10 cellular contexts compared by ENCODE assay signal in genomic region chr10:77163670-77164348, GRCh38.
DNase-seq lines count a peak whose midpoint lies in the region; ATAC-seq and TF ChIP-seq lines count a peak whose summit lies in the region.
"Had no signal": no experiment of that assay in that cellular context is flagged by ENCODE, and none has a peak within 500 bp of the region (broad histone marks: within the 10 kb centered on the region; RNA-seq: fewer than 3 reads in every experiment).

No MANE protein-coding gene starts in this region.

- no peak overlapping the region for H3K27ac Mint-ChIP-seq in stimulated activated memory B cell treated with anti-CD40 and anti-IgM and Interleukin-4, amounts not matched to agents 10 μg/mL and 1 μg/mL and 100 μg/mL, for 72 hours
- H3K27ac Mint-ChIP-seq: stimulated activated naive CD8-positive, alpha-beta T cell treated with anti-CD3 and anti-CD28 coated beads, Interleukin-15, Interleukin-2, amounts not matched to agents 100 ng/mL and 50 ng/mL, for 24 hours had no signal

- no peaks in the 10 kb centered on the region for H3K36me3 Mint-ChIP-seq in stimulated activated memory B cell treated with anti-CD40 and anti-IgM and Interleukin-4, amounts not matched to agents 10 μg/mL and 1 μg/mL and 100 μg/mL, for 72 hours

- no peak overlapping the region for H3K4me3 ChIP-seq in HEK293 (ENCODE audit: low read depth, low read length)
- H3K4me3 ChIP-seq in vagina = no peak overlapping the region

- intact Hi-C loops in vagina (cut with DNase I) = loop anchor here (10.0 kb wide), 1 partner anchor 551 kb away; no protein-coding TSS in a partner anchor

- H3K27me3 ChIP-seq in vagina = no peaks in the 10 kb centered on the region

- H3K27me3 Mint-ChIP-seq in stimulated activated memory B cell treated with anti-CD40 and anti-IgM and Interleukin-4, amounts not matched to agents 10 μg/mL and 1 μg/mL and 100 μg/mL, for 72 hours = peaks cover 6% of the 10 kb centered on the region

- TF ChIP-seq POLR2A in vagina (IDR thresholded peaks at IDR 0.05) = no peak

- CTCF ChIA-PET in HEK293 (lab: Yijun Ruan, JAX) = interaction anchor here (0.6 to 21.6 kb wide), 15 partner anchors 10 to 1727 kb away, joined by 3 to 512 read pairs (median 4); partner anchors contain the start of gene KCNMA1

- H3K9me3 Mint-ChIP-seq in stimulated activated memory B cell treated with anti-CD40 and anti-IgM and Interleukin-4, amounts not matched to agents 10 μg/mL and 1 μg/mL and 100 μg/mL, for 72 hours = no peaks in the 10 kb centered on the region
- H3K9me3 Mint-ChIP-seq: stimulated activated naive CD8-positive, alpha-beta T cell treated with anti-CD3 and anti-CD28 coated beads, Interleukin-15, Interleukin-2, amounts not matched to agents 100 ng/mL and 50 ng/mL, for 24 hours had no signal

- POLR2A ChIA-PET in HEK293 (lab: Yijun Ruan, JAX) = no interaction called here

- no peak overlapping the region for H3K4me3 Mint-ChIP-seq in stimulated activated memory B cell treated with anti-CD40 and anti-IgM and Interleukin-4, amounts not matched to agents 10 μg/mL and 1 μg/mL and 100 μg/mL, for 72 hours
- H3K4me3 Mint-ChIP-seq: stimulated activated naive CD8-positive, alpha-beta T cell treated with anti-CD3 and anti-CD28 coated beads, Interleukin-15, Interleukin-2, amounts not matched to agents 100 ng/mL and 50 ng/mL, for 24 hours had no signal

- no peaks in the 10 kb centered on the region for H3K9me3 ChIP-seq in HEK293 (ENCODE audit: control insufficient read depth, insufficient read depth, low read depth, low read length)
- no peaks in the 10 kb centered on the region for H3K9me3 ChIP-seq in vagina

- H3K4me1 ChIP-seq in HEK293 (ENCODE audit: control insufficient read depth, insufficient read depth, low read length) (peaks cover 4% of the 10 kb centered on the region; the same call in 1 of the 2 replicates), vagina (peaks cover 52% of the 10 kb centered on the region)

- H3K27ac ChIP-seq in HEK293 (ENCODE audit: extremely low read depth, low read depth, low read length) (no peak overlapping the region), vagina (no peak overlapping the region)

- H3K36me3 ChIP-seq in HEK293 (ENCODE audit: control insufficient read depth in 2 of 2, insufficient read depth in 1 of 2, low read length in 2 of 2) (no peaks in the 10 kb centered on the region), vagina (no peaks in the 10 kb centered on the region)

- peak; percentile 64 for ATAC-seq in stimulated activated memory B cell treated with anti-CD40 and anti-IgM and Interleukin-4, amounts not matched to agents 10 μg/mL and 1 μg/mL and 100 μg/mL, for 72 hours
- ATAC-seq in GM21447 (IDR thresholded peaks at IDR 0.05; ENCODE audit: unreplicated experiment) (no peak), HG02759 (IDR thresholded peaks at IDR 0.05; ENCODE audit: unreplicated experiment) (no peak)
- ATAC-seq in stimulated activated naive CD8-positive, alpha-beta T cell treated with anti-CD3 and anti-CD28 coated beads, Interleukin-15, Interleukin-2, amounts not matched to agents 100 U/mL and 50 U/mL, for 24 hours = no peak

- peaks cover 5% of the 10 kb centered on the region for H3K4me1 Mint-ChIP-seq in stimulated activated memory B cell treated with anti-CD40 and anti-IgM and Interleukin-4, amounts not matched to agents 10 μg/mL and 1 μg/mL and 100 μg/mL, for 72 hours

- no peak for TF ChIP-seq CTCF in HEK293 (tag by site-specific recombination; IDR thresholded peaks at IDR 0.05)
- TF ChIP-seq CTCF in vagina (IDR thresholded peaks at IDR 0.05) = no peak

- DNase-seq in T1000 (lab: John Stamatoyannopoulos, UW) = peak; percentile 84
- peak; percentile 100 for DNase-seq in iris pigment epithelial cell (ENCODE audit: low read depth)
- DNase-seq in vagina (ENCODE audit: extremely low spot score in 2 of 2) = no peak
- DNase-seq in stimulated activated naive CD8-positive, alpha-beta T cell treated with anti-CD3 and anti-CD28 coated beads, Interleukin-15, Interleukin-2, amounts not matched to agents 100 U/mL and 50 U/mL, for 24 hours = no peak
- DNase-seq: NCI-H1694 had no signal

TF ChIP-seq in HEK293, 187 proteins besides CTCF, POLR2A, EP300 and RAD21:
- no peak for TF ChIP-seq ZNF704 (tag by site-specific recombination; IDR thresholded peaks at IDR 0.05)
- 0 out of 2 replicates have a peak, but pooled peaks have one; percentile 29 for TF ChIP-seq ZNF629 (tag by site-specific recombination; IDR thresholded peaks at IDR 0.05)
- TF ChIP-seq ZNF350 (tag by site-specific recombination; IDR thresholded peaks at IDR 0.05) = no peak
- TF ChIP-seq ZEB2 (tag by site-specific recombination; IDR thresholded peaks at IDR 0.05) = 0 out of 2 replicates have a peak, but pooled peaks have one; percentile 42
- TF ChIP-seq MEIS1 (CRISPR knock-in tag; IDR thresholded peaks at IDR 0.05; ENCODE audit: borderline replicate concordance) = no peak
- TF ChIP-seq ZIC2 (tag by site-specific recombination; IDR thresholded peaks at IDR 0.05) = no peak
- no peak for TF ChIP-seq ZNF530 (tag by site-specific recombination; IDR thresholded peaks at IDR 0.05; ENCODE audit: low read depth)
- no peak for TF ChIP-seq ZNF280D (tag by site-specific recombination; IDR thresholded peaks at IDR 0.05)
- no peak for TF ChIP-seq ZNF670 (tag by site-specific recombination; IDR thresholded peaks at IDR 0.05; ENCODE audit: low read depth)
- no peak for TF ChIP-seq ZNF335 (tag by site-specific recombination; conservative IDR thresholded peaks at IDR 0.05)
- peak; percentile 12; the same call in 1 of the 2 replicates for TF ChIP-seq TSHZ1 (tag by site-specific recombination; IDR thresholded peaks at IDR 0.05; ENCODE audit: borderline replicate concordance)

Comparison
In these comparisons a context has a peak if more than half of its experiments do, and no peak if none do; other contexts are left out.
1. DNase-seq: peak in T1000 (single experiment) and iris pigment epithelial cell (single experiment); none in vagina (0 of 2) and stimulated activated naive CD8-positive, alpha-beta T cell treated with anti-CD3 and anti-CD28 coated beads, Interleukin-15, Interleukin-2, amounts not matched to agents 100 U/mL and 50 U/mL, for 24 hours (single experiment).